ENCODE assay signal across 9 cellular contexts in genomic region chrX:374566-374965, GRCh38. TPM values are rescaled to one million over a fixed set of nuclear protein-coding genes. Genes with fewer than 3 reads are reported as not detected.
A peak's percentile ranks its signal among the peaks of the same experiment; 100 is the strongest.
DNase-seq lines count a peak whose midpoint lies in the region; ATAC-seq and TF ChIP-seq lines count a peak whose summit lies in the region.
"Had no signal": no experiment of that assay in that cellular context is flagged by ENCODE, and none has a peak within 500 bp of the region (broad histone marks: within the 10 kb centered on the region; RNA-seq: fewer than 3 reads in every experiment).

No MANE protein-coding gene starts in this region.

- intact Hi-C loops in left cardiac atrium (cut with DNase I), result no loop called here
- intact Hi-C loops in colonic mucosa (cut with DNase I), result no loop called here

- ATAC-seq in left cardiac atrium, result no peak
- ATAC-seq in left lobe of liver, result peak; percentile 34
- no peak for ATAC-seq in GM19463 (IDR thresholded peaks at IDR 0.05; ENCODE audit: unreplicated experiment)

- DNase-seq in cardiac muscle cell (ENCODE audit: low read depth in 1 of 2, low spot score in 1 of 2) (no peak), left cardiac atrium (no peak), adipocyte (ENCODE audit: low read depth) (peak; percentile 37), left lobe of liver (ENCODE audit: low spot score) (no peak), colonic mucosa (no peak)
- no peak for DNase-seq in stimulated activated CD4-positive, alpha-beta T cell treated with anti-CD3 and anti-CD28 coated beads, Interleukin-4, amount 100 ng/mL, for 4 hours
- DNase-seq: DMS53 had no signal

- WGBS in thymus, result 6% methylated on average over 24 of the region's 24 CpGs

- H3K9ac ChIP-seq in adipocyte (ENCODE audit: low read length), result no peak overlapping the region
- H3K9ac ChIP-seq in colonic mucosa (ENCODE audit: low read depth in 2 of 2, low read length in 2 of 2), result no peak overlapping the region

- H3K4me1 ChIP-seq in cardiac muscle cell (ENCODE audit: low read depth), result peaks cover 35% of the 10 kb centered on the region
- peaks cover 10% of the 10 kb centered on the region for H3K4me1 ChIP-seq in adipocyte (ENCODE audit: control insufficient read depth, insufficient read depth, low read length)
- peaks cover 49% of the 10 kb centered on the region for H3K4me1 ChIP-seq in thymus (ENCODE audit: control insufficient read depth, insufficient read depth, low read length)
- H3K4me1 ChIP-seq in colonic mucosa, result no peaks in the 10 kb centered on the region

- H3K9me3 ChIP-seq in cardiac muscle cell (ENCODE audit: low read depth) (no peaks in the 10 kb centered on the region), adipocyte (ENCODE audit: control insufficient read depth, low read length) (no peaks in the 10 kb centered on the region), thymus (ENCODE audit: control insufficient read depth) (no peaks in the 10 kb centered on the region), colonic mucosa (no peaks in the 10 kb centered on the region)

- H3K27me3 ChIP-seq in cardiac muscle cell, result peaks cover 14% of the 10 kb centered on the region
- H3K27me3 ChIP-seq in adipocyte (replicated peaks; ENCODE audit: control insufficient read depth, insufficient read depth, low read length), result no peaks in the 10 kb centered on the region
- peaks cover 6% of the 10 kb centered on the region for H3K27me3 ChIP-seq in thymus (ENCODE audit: control insufficient read depth, insufficient read depth)
- H3K27me3 ChIP-seq in colonic mucosa, result peaks cover 31% of the 10 kb centered on the region

- H3K27ac ChIP-seq in cardiac muscle cell (no peak overlapping the region), thymus (ENCODE audit: low read depth) (no peak overlapping the region), colonic mucosa (no peak overlapping the region)

- TF ChIP-seq CTCF in cardiac muscle cell (IDR thresholded peaks at IDR 0.05; ENCODE audit: low read depth, low read length) (no peak), colonic mucosa (IDR thresholded peaks at IDR 0.05) (no peak)

- H3K36me3 ChIP-seq in cardiac muscle cell (no peaks in the 10 kb centered on the region), adipocyte (ENCODE audit: control insufficient read depth, insufficient read depth, low read length, severe bottlenecking) (no peaks in the 10 kb centered on the region), thymus (ENCODE audit: control insufficient read depth, insufficient read depth) (peaks cover 2% of the 10 kb centered on the region), colonic mucosa (no peaks in the 10 kb centered on the region)

- H3K4me3 ChIP-seq in cardiac muscle cell (peak overlapping the region; percentile 85), adipocyte (ENCODE audit: low read length) (peak overlapping the region; percentile 41), thymus (ENCODE audit: low read length) (peak overlapping the region; percentile 79), colonic mucosa (no peak overlapping the region)

RNA-seq across cellular contexts. Expression of gene PPP2R3B, which starts 12.1 kb away (rescaled TPM):
- total RNA-seq in cardiac muscle cell (119 and 142 TPM in 2 replicates), left cardiac atrium (100 to 1,000 TPM; 104 to 114 TPM), left lobe of liver (9.3 TPM), colonic mucosa (10 to 100 TPM in 1 of 2 donors, 1 to 10 TPM in 1; 8.7 to 22.9 TPM)
- polyA plus RNA-seq in cardiac muscle cell (155 and 200 TPM in 2 replicates), thymus (88.5 TPM)

RNA-seq across cellular contexts. Expression of gene GTPBP6, which starts 56.0 kb away (rescaled TPM):
- total RNA-seq in cardiac muscle cell (54.5 and 60.9 TPM in 2 replicates), left cardiac atrium (10 to 100 TPM; 48.0 to 55.6 TPM), left lobe of liver (31.7 TPM), colonic mucosa (10 to 100 TPM; 44.4 to 81.1 TPM)
- polyA plus RNA-seq in cardiac muscle cell (59.2 and 79.2 TPM in 2 replicates), thymus (64.9 TPM)
